8 cellular contexts compared by ENCODE assay signal in genomic region chr20:32789896-32790750, GRCh38.
A peak's percentile ranks its signal among the peaks of the same experiment; 100 is the strongest.
DNase-seq lines count a peak whose midpoint lies in the region; ATAC-seq lines count a peak whose summit lies in the region.

No MANE protein-coding gene starts in this region.

- H3K27me3 Mint-ChIP-seq in central memory CD8-positive, alpha-beta T cell = no peaks in the 10 kb centered on the region

- DNase-seq in DMS79 treated with DMSO at 0.1 percent for 48 hours (lab: John Stamatoyannopoulos, UW) (peak; percentile 51), NCI-H2227 (lab: John Stamatoyannopoulos, UW; ENCODE audit: unreplicated experiment) (peak; percentile 85), left kidney (ENCODE audit: low read depth, low spot score) (peak; percentile 89)
- peak; percentile 51 to 54 for DNase-seq in central memory CD8-positive, alpha-beta T cell (ENCODE audit: low spot score in 2 of 2)
- peak; percentile 71 for DNase-seq in stimulated activated CD4-positive, alpha-beta T cell treated with anti-CD3 and anti-CD28 coated beads, Interleukin-4, amount 100 ng/mL, for 1 hour

- no peaks in the 10 kb centered on the region for H3K36me3 Mint-ChIP-seq in central memory CD8-positive, alpha-beta T cell (ENCODE audit: insufficient read depth)

- no peak overlapping the region for H3K27ac Mint-ChIP-seq in central memory CD8-positive, alpha-beta T cell (ENCODE audit: low read depth)

- ATAC-seq in HG02678 (IDR thresholded peaks at IDR 0.05; ENCODE audit: unreplicated experiment) (peak; percentile 42), HG03196 (IDR thresholded peaks at IDR 0.05; ENCODE audit: unreplicated experiment) (no peak)
- peak; percentile 66 to 82 for ATAC-seq in activated CD4-positive, CD25-positive, alpha-beta regulatory T cell treated with anti-CD3 and anti-CD28 coated beads, Interleukin-2, amount 50 U/mL, for 24 hours
- no peak for ATAC-seq in central memory CD8-positive, alpha-beta T cell (replicated peaks; ENCODE audit: extremely low read depth, poor library complexity, severe bottlenecking)

- no peaks in the 10 kb centered on the region for H3K4me1 Mint-ChIP-seq in central memory CD8-positive, alpha-beta T cell

- H3K9me3 Mint-ChIP-seq in central memory CD8-positive, alpha-beta T cell = no peaks in the 10 kb centered on the region

- no peak overlapping the region for H3K4me3 Mint-ChIP-seq in central memory CD8-positive, alpha-beta T cell

Comparison
In these comparisons a context has a peak if more than half of its experiments do, and no peak if none do; other contexts are left out.
1. ATAC-seq: peak in HG02678 (single experiment) and activated CD4-positive, CD25-positive, alpha-beta regulatory T cell treated with anti-CD3 and anti-CD28 coated beads, Interleukin-2, amount 50 U/mL, for 24 hours (2 of 2); none in central memory CD8-positive, alpha-beta T cell (single experiment) and HG03196 (single experiment).
2. Peak in every context shown above with its lines, with median percentiles within 50 percentile points of each other: DNase-seq.